ENCODE assay signal across 19 cellular contexts in genomic region chrX:136620780-136621179, GRCh38. TPM values are rescaled to one million over a fixed set of nuclear protein-coding genes. Genes with fewer than 3 reads are reported as not detected.
DNase-seq lines count a peak whose midpoint lies in the region; ATAC-seq and TF ChIP-seq lines count a peak whose summit lies in the region.
"Had no signal": no experiment of that assay in that cellular context is flagged by ENCODE, and none has a peak within 500 bp of the region (broad histone marks: within the 10 kb centered on the region; RNA-seq: fewer than 3 reads in every experiment).

No MANE protein-coding gene starts in this region.

- H3K4me1 ChIP-seq in PC-3 (ENCODE audit: insufficient read depth, low read length) (peaks cover 6% of the 10 kb centered on the region), esophagus squamous epithelium (no peaks in the 10 kb centered on the region)
- H3K4me1 ChIP-seq: A549 had no signal

- H3K4me1 Mint-ChIP-seq in activated CD8-positive, alpha-beta T cell treated with anti-CD3 and anti-CD28 coated beads for 36 hours (ENCODE audit: low read depth): peaks cover 77% of the 10 kb centered on the region
- H3K4me1 Mint-ChIP-seq in activated CD8-positive, alpha-beta T cell treated with anti-CD3 and anti-CD28 coated beads, Interleukin-2, amount 10 ng/mL, durations not matched to agents 7 days and 5 days (ENCODE audit: low read depth): peaks cover 88% of the 10 kb centered on the region
- peaks cover 86% of the 10 kb centered on the region for H3K4me1 Mint-ChIP-seq in CD4-positive, alpha-beta T cell (ENCODE audit: low read depth)
- peaks cover 70% of the 10 kb centered on the region for H3K4me1 Mint-ChIP-seq in activated naive CD8-positive, alpha-beta T cell (ENCODE audit: low read depth)
- peaks cover 19 to 75% (median 48%) of the 10 kb centered on the region in 4 donors for H3K4me1 Mint-ChIP-seq in naive thymus-derived CD8-positive, alpha-beta T cell
- H3K4me1 Mint-ChIP-seq: CD14-positive monocyte, IgD-negative memory B cell had no signal

- H3K9ac ChIP-seq in PC-3 (ENCODE audit: low read length): no peak overlapping the region

- H3K4me3 ChIP-seq in PC-3 (ENCODE audit: low read length) (no peak overlapping the region), esophagus squamous epithelium (no peak overlapping the region)
- H3K4me3 ChIP-seq: A549 had no signal

- TF ChIP-seq POLR2A in esophagus squamous epithelium (IDR thresholded peaks at IDR 0.05): no peak

- no TSS peak for BruUV-seq in PC-3 (replicated peaks; lab: Mats Ljungman, UMichigan)

- H3K27ac ChIP-seq in CD4-positive, alpha-beta T cell (ENCODE audit: low read depth, low read length): no peak overlapping the region
- H3K27ac ChIP-seq in PC-3 (ENCODE audit: low read length) (peak overlapping the region; percentile 16; the same call in 1 of the 2 replicates), esophagus squamous epithelium (no peak overlapping the region)
- H3K27ac ChIP-seq: A549 had no signal

- no peak for TF ChIP-seq CTCF in activated CD8-positive, alpha-beta T cell treated with anti-CD3 and anti-CD28 coated beads for 36 hours (IDR thresholded peaks at IDR 0.05)
- TF ChIP-seq CTCF in CD4-positive, alpha-beta T cell (IDR thresholded peaks at IDR 0.05): no peak
- TF ChIP-seq CTCF in PC-3 (conservative IDR thresholded peaks at IDR 0.05; ENCODE audit: low read depth, low read length) (no peak), esophagus squamous epithelium (IDR thresholded peaks at IDR 0.05) (no peak)

- no peaks in the 10 kb centered on the region for H3K36me3 ChIP-seq in PC-3 (ENCODE audit: low read depth, low read length)
- no peaks in the 10 kb centered on the region for H3K36me3 ChIP-seq in esophagus squamous epithelium

- H3K27ac Mint-ChIP-seq in activated CD8-positive, alpha-beta T cell treated with anti-CD3 and anti-CD28 coated beads for 36 hours: peak overlapping the region; percentile 78
- no peak overlapping the region for H3K27ac Mint-ChIP-seq in activated CD8-positive, alpha-beta T cell treated with anti-CD3 and anti-CD28 coated beads, Interleukin-2, amount 10 ng/mL, durations not matched to agents 7 days and 5 days
- peak overlapping the region; percentile 91 for H3K27ac Mint-ChIP-seq in CD4-positive, alpha-beta T cell
- peak overlapping the region; percentile 77 for H3K27ac Mint-ChIP-seq in activated naive CD8-positive, alpha-beta T cell
- H3K27ac Mint-ChIP-seq in naive thymus-derived CD8-positive, alpha-beta T cell: no peak overlapping the region
- H3K27ac Mint-ChIP-seq: CD14-positive monocyte had no signal

- intact Hi-C loops in activated CD8-positive, alpha-beta T cell treated with anti-CD3 and anti-CD28 coated beads for 36 hours (cut with micrococcal nuclease): no loop called here
- intact Hi-C loops in CD4-positive, alpha-beta T cell (cut with DNase I, micrococcal nuclease): no loop called here
- intact Hi-C loops in PC-3 (cut with micrococcal nuclease) (no loop called here), esophagus squamous epithelium (cut with DNase I) (no loop called here)

- CTCF ChIA-PET in activated CD8-positive, alpha-beta T cell treated with anti-CD3 and anti-CD28 coated beads for 36 hours (lab: Charles Lee): no interaction called here
- CTCF ChIA-PET in activated CD8-positive, alpha-beta T cell treated with anti-CD3 and anti-CD28 coated beads, Interleukin-2, amount 10 ng/mL, durations not matched to agents 7 days and 5 days (lab: Charles Lee): interaction anchor here (1.2 to 1.4 kb wide), 2 partner anchors 8 to 29 kb away, joined by 3 read pairs; no protein-coding TSS in a partner anchor
- CTCF ChIA-PET in CD4-positive, alpha-beta T cell (lab: Charles Lee): no interaction called here
- CTCF ChIA-PET in PC-3 (lab: Charles Lee): no interaction called here

- no peaks in the 10 kb centered on the region for H3F3A ChIP-seq in PC-3 (ENCODE audit: low read length, unreplicated experiment)

- H3K4me3 Mint-ChIP-seq in activated CD8-positive, alpha-beta T cell treated with anti-CD3 and anti-CD28 coated beads for 36 hours: no peak overlapping the region
- H3K4me3 Mint-ChIP-seq in activated CD8-positive, alpha-beta T cell treated with anti-CD3 and anti-CD28 coated beads, Interleukin-2, amount 10 ng/mL, durations not matched to agents 7 days and 5 days: no peak overlapping the region
- no peak overlapping the region for H3K4me3 Mint-ChIP-seq in CD4-positive, alpha-beta T cell
- H3K4me3 Mint-ChIP-seq in activated naive CD8-positive, alpha-beta T cell: no peak overlapping the region
- H3K4me3 Mint-ChIP-seq in naive thymus-derived CD8-positive, alpha-beta T cell: no peak overlapping the region
- H3K4me3 Mint-ChIP-seq: CD14-positive monocyte, IgD-negative memory B cell had no signal

- no peak for ATAC-seq in activated CD8-positive, alpha-beta T cell treated with anti-CD3 and anti-CD28 coated beads for 36 hours
- no peak for ATAC-seq in activated CD8-positive, alpha-beta T cell treated with anti-CD3 and anti-CD28 coated beads, Interleukin-2, amount 10 ng/mL, durations not matched to agents 7 days and 5 days
- no peak for ATAC-seq in CD4-positive, alpha-beta T cell (ENCODE audit: poor library complexity)
- ATAC-seq in PC-3: peak; percentile 88
- ATAC-seq in naive thymus-derived CD8-positive, alpha-beta T cell: no peak
- ATAC-seq: A549, Panc1 had no signal

- H3K9me3 Mint-ChIP-seq in activated CD8-positive, alpha-beta T cell treated with anti-CD3 and anti-CD28 coated beads for 36 hours: peaks cover 5% of the 10 kb centered on the region
- H3K9me3 Mint-ChIP-seq in activated CD8-positive, alpha-beta T cell treated with anti-CD3 and anti-CD28 coated beads, Interleukin-2, amount 10 ng/mL, durations not matched to agents 7 days and 5 days (ENCODE audit: insufficient read depth): no peaks in the 10 kb centered on the region
- H3K9me3 Mint-ChIP-seq in CD4-positive, alpha-beta T cell: peaks cover 3% of the 10 kb centered on the region
- H3K9me3 Mint-ChIP-seq in activated naive CD8-positive, alpha-beta T cell (ENCODE audit: low read depth): no peaks in the 10 kb centered on the region
- H3K9me3 Mint-ChIP-seq in naive thymus-derived CD8-positive, alpha-beta T cell: peaks cover 0 to 7% (median 0%) of the 10 kb centered on the region in 9 donors

- no peaks in the 10 kb centered on the region for H3K36me3 Mint-ChIP-seq in activated CD8-positive, alpha-beta T cell treated with anti-CD3 and anti-CD28 coated beads for 36 hours (ENCODE audit: low read depth)
- peaks cover 26% of the 10 kb centered on the region for H3K36me3 Mint-ChIP-seq in activated CD8-positive, alpha-beta T cell treated with anti-CD3 and anti-CD28 coated beads, Interleukin-2, amount 10 ng/mL, durations not matched to agents 7 days and 5 days (ENCODE audit: low read depth)
- no peaks in the 10 kb centered on the region for H3K36me3 Mint-ChIP-seq in CD4-positive, alpha-beta T cell (ENCODE audit: low read depth)
- H3K36me3 Mint-ChIP-seq in activated naive CD8-positive, alpha-beta T cell: peaks cover 2% of the 10 kb centered on the region
- H3K36me3 Mint-ChIP-seq in naive thymus-derived CD8-positive, alpha-beta T cell: no peaks in the 10 kb centered on the region
- H3K36me3 Mint-ChIP-seq: CD14-positive monocyte, IgD-negative memory B cell had no signal

- no peaks in the 10 kb centered on the region for H3K9me2 ChIP-seq in PC-3 (replicated peaks; ENCODE audit: low read length)

- H3K79me2 ChIP-seq in PC-3 (ENCODE audit: low read length): no peaks in the 10 kb centered on the region

- no peak for DNase-seq in activated CD8-positive, alpha-beta T cell treated with anti-CD3 and anti-CD28 coated beads for 36 hours
- no peak for DNase-seq in activated CD8-positive, alpha-beta T cell treated with anti-CD3 and anti-CD28 coated beads, Interleukin-2, amount 10 ng/mL, durations not matched to agents 7 days and 5 days
- no peak for DNase-seq in CD4-positive, alpha-beta T cell
- DNase-seq in PC-3 (peak; percentile 53), esophagus squamous epithelium (lab: John Stamatoyannopoulos, UW) (no peak)
- DNase-seq in naive thymus-derived CD8-positive, alpha-beta T cell: no peak
- DNase-seq: Calu3, H7, MV-4-11, NCI-H1417 treated with DMSO at 0.1 percent for 48 hours, NCI-H2029, NCI-H2171 treated with DMSO at 0.1 percent for 48 hours, NCI-H82 had no signal

- no peaks in the 10 kb centered on the region for H3K27me3 Mint-ChIP-seq in activated CD8-positive, alpha-beta T cell treated with anti-CD3 and anti-CD28 coated beads for 36 hours
- no peaks in the 10 kb centered on the region for H3K27me3 Mint-ChIP-seq in activated CD8-positive, alpha-beta T cell treated with anti-CD3 and anti-CD28 coated beads, Interleukin-2, amount 10 ng/mL, durations not matched to agents 7 days and 5 days (ENCODE audit: low read depth)
- no peaks in the 10 kb centered on the region for H3K27me3 Mint-ChIP-seq in CD4-positive, alpha-beta T cell
- H3K27me3 Mint-ChIP-seq in activated naive CD8-positive, alpha-beta T cell: no peaks in the 10 kb centered on the region
- H3K27me3 Mint-ChIP-seq in naive thymus-derived CD8-positive, alpha-beta T cell: no peaks in the 10 kb centered on the region
- H3K27me3 Mint-ChIP-seq: IgD-negative memory B cell had no signal

- no peaks in the 10 kb centered on the region for H4K20me1 ChIP-seq in PC-3 (ENCODE audit: low read length)

- H3K4me2 ChIP-seq in PC-3 (ENCODE audit: low read length): 0 out of 2 replicates have a peak overlapping the region, but pooled peaks have one; percentile 16
- H3K4me2 ChIP-seq: A549 had no signal

- no peaks in the 10 kb centered on the region for H3K9me3 ChIP-seq in CD4-positive, alpha-beta T cell (ENCODE audit: control insufficient read depth, low read length)
- no peaks in the 10 kb centered on the region for H3K9me3 ChIP-seq in PC-3 (ENCODE audit: low read length)
- no peaks in the 10 kb centered on the region for H3K9me3 ChIP-seq in esophagus squamous epithelium
- H3K9me3 ChIP-seq: A549 had no signal

- H2AFZ ChIP-seq in PC-3 (ENCODE audit: low read length): no peak overlapping the region

- POLR2A ChIA-PET in activated CD8-positive, alpha-beta T cell treated with anti-CD3 and anti-CD28 coated beads for 36 hours (lab: Charles Lee): no interaction called here
- POLR2A ChIA-PET in activated CD8-positive, alpha-beta T cell treated with anti-CD3 and anti-CD28 coated beads, Interleukin-2, amount 10 ng/mL, durations not matched to agents 7 days and 5 days (lab: Charles Lee): no interaction called here
- POLR2A ChIA-PET in CD4-positive, alpha-beta T cell (lab: Charles Lee): interaction anchor here (1.5 to 4.6 kb wide), 2 partner anchors 8 to 15 kb away, joined by 5 to 60 read pairs; no protein-coding TSS in a partner anchor
- POLR2A ChIA-PET in PC-3 (lab: Charles Lee; ENCODE audit: unreplicated experiment): no interaction called here
- POLR2A ChIA-PET in naive thymus-derived CD8-positive, alpha-beta T cell (lab: Charles Lee): no interaction called here

- no peaks in the 10 kb centered on the region for H3K27me3 ChIP-seq in CD4-positive, alpha-beta T cell (ENCODE audit: control insufficient read depth, insufficient read depth, low read length)
- no peaks in the 10 kb centered on the region for H3K27me3 ChIP-seq in PC-3 (ENCODE audit: low read length)
- no peaks in the 10 kb centered on the region for H3K27me3 ChIP-seq in esophagus squamous epithelium

RNA-seq across cellular contexts. Expression of gene CD40LG, which starts 27.2 kb away (rescaled TPM):
- total RNA-seq in activated CD8-positive, alpha-beta T cell treated with anti-CD3 and anti-CD28 coated beads for 36 hours: 1 to 10 TPM; 2.6 to 3.1 TPM
- 1 to 10 TPM; 4.7 to 5.1 TPM for total RNA-seq in activated CD8-positive, alpha-beta T cell treated with anti-CD3 and anti-CD28 coated beads, Interleukin-2, amount 10 ng/mL, durations not matched to agents 7 days and 5 days
- 10 to 100 TPM; 44.7 to 47.6 TPM for total RNA-seq in CD4-positive, alpha-beta T cell
- total RNA-seq in PC-3 (2014; rRNA removed): not detected in 2 replicates
- under 1 TPM in 3 of 4 donors, not detected in 1; 0.13 to 0.67 (median 0.38) TPM for total RNA-seq in esophagus squamous epithelium
- total RNA-seq in naive thymus-derived CD8-positive, alpha-beta T cell: under 1 TPM in 1 of 2 experiments, not detected in 1; 0.19 TPM
- under 1 TPM; 0.10 to 0.22 (median 0.17) TPM for polyA plus RNA-seq in naive thymus-derived CD8-positive, alpha-beta T cell
- total RNA-seq: Calu3, H7, NCI-H460 had no signal
- polyA plus RNA-seq: A549 had no signal

Comparison
In these comparisons a context has a peak if more than half of its experiments do, and no peak if none do; other contexts are left out.
1. H3K27ac Mint-ChIP-seq: peak in activated CD8-positive, alpha-beta T cell treated with anti-CD3 and anti-CD28 coated beads for 36 hours (single experiment), CD4-positive, alpha-beta T cell (single experiment) and activated naive CD8-positive, alpha-beta T cell (single experiment); none in activated CD8-positive, alpha-beta T cell treated with anti-CD3 and anti-CD28 coated beads, Interleukin-2, amount 10 ng/mL, durations not matched to agents 7 days and 5 days (single experiment) and naive thymus-derived CD8-positive, alpha-beta T cell (0 of 10).
2. RNA of gene CD40LG, which starts 27.2 kb away (total RNA-seq): 44.7 to 47.6 TPM in CD4-positive, alpha-beta T cell; 4.7 to 5.1 TPM in activated CD8-positive, alpha-beta T cell treated with anti-CD3 and anti-CD28 coated beads, Interleukin-2, amount 10 ng/mL, durations not matched to agents 7 days and 5 days, 2.6 to 3.1 TPM in activated CD8-positive, alpha-beta T cell treated with anti-CD3 and anti-CD28 coated beads for 36 hours, 0.13 to 0.67 TPM in esophagus squamous epithelium, 0.19 TPM in naive thymus-derived CD8-positive, alpha-beta T cell and not detected in PC-3; every median in the first group is over 4 times any median in the second.